In genomic region chr2:236985940-236986339, GRCh38 we compare ENCODE assay signal across 17 cellular contexts.
DNase-seq lines count a peak whose midpoint lies in the region; ATAC-seq and TF ChIP-seq lines count a peak whose summit lies in the region.
"Had no signal": no experiment of that assay in that cellular context is flagged by ENCODE, and none has a peak within 500 bp of the region (broad histone marks: within the 10 kb centered on the region; RNA-seq: fewer than 3 reads in every experiment).

No MANE protein-coding gene starts in this region.

- peaks cover 0 to 14% (median 4%) of the 10 kb centered on the region in 6 donors for H3K4me1 ChIP-seq in spleen

- intact Hi-C loops in activated CD8-positive, alpha-beta T cell treated with anti-CD3 and anti-CD28 coated beads for 36 hours (cut with micrococcal nuclease), result no loop called here
- intact Hi-C loops in spleen (cut with DNase I; ENCODE audit: low total_unique reads), result no loop called here

- POLR2A ChIA-PET in activated CD8-positive, alpha-beta T cell treated with anti-CD3 and anti-CD28 coated beads for 36 hours (lab: Charles Lee), result no interaction called here
- POLR2A ChIA-PET in activated CD8-positive, alpha-beta T cell treated with anti-CD3 and anti-CD28 coated beads, Interleukin-2, amount 10 ng/mL, durations not matched to agents 7 days and 5 days (lab: Charles Lee), result no interaction called here

- WGBS in spleen, 5 donors, result 85 to 94% (median 92%) methylated on average over 3 of the region's 3 CpGs

- no peak for DNase-seq in activated CD8-positive, alpha-beta T cell treated with anti-CD3 and anti-CD28 coated beads for 36 hours
- no peak for DNase-seq in activated CD8-positive, alpha-beta T cell treated with anti-CD3 and anti-CD28 coated beads, Interleukin-2, amount 10 ng/mL, durations not matched to agents 7 days and 5 days
- DNase-seq in DMS79 (lab: John Stamatoyannopoulos, UW) (peak; percentile 69), spleen (no peak), immature natural killer cell (no peak)
- DNase-seq: Caco-2, H7, NCI-H1048, NCI-H2081 treated with DMSO at 0.1 percent for 48 hours, NCI-H524, Right ventricle myocardium superior had no signal

- TF ChIP-seq POLR2A in spleen (IDR thresholded peaks at IDR 0.05), result no peak

- CTCF ChIA-PET in activated CD8-positive, alpha-beta T cell treated with anti-CD3 and anti-CD28 coated beads for 36 hours (lab: Charles Lee), result no interaction called here
- CTCF ChIA-PET in activated CD8-positive, alpha-beta T cell treated with anti-CD3 and anti-CD28 coated beads, Interleukin-2, amount 10 ng/mL, durations not matched to agents 7 days and 5 days (lab: Charles Lee), result no interaction called here

- no peak for TF ChIP-seq CTCF in activated CD8-positive, alpha-beta T cell treated with anti-CD3 and anti-CD28 coated beads for 36 hours (IDR thresholded peaks at IDR 0.05)
- no peak for TF ChIP-seq CTCF in VCaP (conservative IDR thresholded peaks at IDR 0.05)
- no peak for TF ChIP-seq CTCF in nephron (IDR thresholded peaks at IDR 0.05; ENCODE audit: unreplicated experiment in 3 of 3)
- TF ChIP-seq CTCF in spleen (IDR thresholded peaks at IDR 0.05 in 8 of 11, conservative IDR thresholded peaks at IDR 0.05 in 3 of 11), result no peak

- no peak overlapping the region for H3K27ac Mint-ChIP-seq in activated CD8-positive, alpha-beta T cell treated with anti-CD3 and anti-CD28 coated beads for 36 hours
- H3K27ac Mint-ChIP-seq in activated CD8-positive, alpha-beta T cell treated with anti-CD3 and anti-CD28 coated beads, Interleukin-2, amount 10 ng/mL, durations not matched to agents 7 days and 5 days, result no peak overlapping the region
- H3K27ac Mint-ChIP-seq in nephron, result peak overlapping the region in 2 of 3 experiments; percentile 7 to 66
- no peak overlapping the region for H3K27ac Mint-ChIP-seq in immature natural killer cell

- H3K9me3 ChIP-seq in spleen, result peaks cover 0 to 22% (median 13%) of the 10 kb centered on the region in 8 donors
- H3K9me3 ChIP-seq: Caco-2 had no signal

- H3K27ac ChIP-seq in VCaP (peak overlapping the region; percentile 59), spleen (no peak overlapping the region)
- H3K27ac ChIP-seq: KMS-11, SK-N-MC had no signal

- peaks cover 0 to 25% (median 0%) of the 10 kb centered on the region in 7 donors for H3K27me3 ChIP-seq in spleen (replicated peaks in 1 of 7)

- no peaks in the 10 kb centered on the region for H3K36me3 Mint-ChIP-seq in activated CD8-positive, alpha-beta T cell treated with anti-CD3 and anti-CD28 coated beads for 36 hours (ENCODE audit: low read depth)
- no peaks in the 10 kb centered on the region for H3K36me3 Mint-ChIP-seq in activated CD8-positive, alpha-beta T cell treated with anti-CD3 and anti-CD28 coated beads, Interleukin-2, amount 10 ng/mL, durations not matched to agents 7 days and 5 days (ENCODE audit: low read depth)
- H3K36me3 Mint-ChIP-seq in nephron (ENCODE audit: low read depth), result peaks cover 5% of the 10 kb centered on the region
- no peaks in the 10 kb centered on the region for H3K36me3 Mint-ChIP-seq in immature natural killer cell
- H3K36me3 Mint-ChIP-seq: CD14-positive monocyte had no signal

- no peak overlapping the region for H3K4me3 Mint-ChIP-seq in activated CD8-positive, alpha-beta T cell treated with anti-CD3 and anti-CD28 coated beads for 36 hours
- H3K4me3 Mint-ChIP-seq in activated CD8-positive, alpha-beta T cell treated with anti-CD3 and anti-CD28 coated beads, Interleukin-2, amount 10 ng/mL, durations not matched to agents 7 days and 5 days, result no peak overlapping the region
- H3K4me3 Mint-ChIP-seq in nephron (no peak overlapping the region), immature natural killer cell (no peak overlapping the region)
- H3K4me3 Mint-ChIP-seq: CD14-positive monocyte had no signal

- H3K9me3 Mint-ChIP-seq in activated CD8-positive, alpha-beta T cell treated with anti-CD3 and anti-CD28 coated beads for 36 hours, result peaks cover 2% of the 10 kb centered on the region
- no peaks in the 10 kb centered on the region for H3K9me3 Mint-ChIP-seq in activated CD8-positive, alpha-beta T cell treated with anti-CD3 and anti-CD28 coated beads, Interleukin-2, amount 10 ng/mL, durations not matched to agents 7 days and 5 days (ENCODE audit: insufficient read depth)
- H3K9me3 Mint-ChIP-seq in nephron, result peaks cover 25% of the 10 kb centered on the region
- H3K9me3 Mint-ChIP-seq in immature natural killer cell, result no peaks in the 10 kb centered on the region

- no peaks in the 10 kb centered on the region for H3K36me3 ChIP-seq in spleen

- no peak overlapping the region for H3K4me3 ChIP-seq in spleen
- H3K4me3 ChIP-seq: SK-N-MC had no signal

- peak; percentile 13 for ATAC-seq in activated CD8-positive, alpha-beta T cell treated with anti-CD3 and anti-CD28 coated beads for 36 hours
- ATAC-seq in activated CD8-positive, alpha-beta T cell treated with anti-CD3 and anti-CD28 coated beads, Interleukin-2, amount 10 ng/mL, durations not matched to agents 7 days and 5 days, result no peak
- ATAC-seq in GM19452 (IDR thresholded peaks at IDR 0.05; ENCODE audit: unreplicated experiment), result no peak

- H3K27me3 Mint-ChIP-seq in activated CD8-positive, alpha-beta T cell treated with anti-CD3 and anti-CD28 coated beads for 36 hours, result peaks cover 3% of the 10 kb centered on the region
- H3K27me3 Mint-ChIP-seq in activated CD8-positive, alpha-beta T cell treated with anti-CD3 and anti-CD28 coated beads, Interleukin-2, amount 10 ng/mL, durations not matched to agents 7 days and 5 days (ENCODE audit: low read depth), result peaks cover 17% of the 10 kb centered on the region
- H3K27me3 Mint-ChIP-seq in nephron (ENCODE audit: low read depth) (peaks cover 6% of the 10 kb centered on the region), immature natural killer cell (ENCODE audit: low read depth in 3 of 3) (peaks cover 4 to 13% (median 6%) of the 10 kb centered on the region in 3 donors)

- H3K4me1 Mint-ChIP-seq in activated CD8-positive, alpha-beta T cell treated with anti-CD3 and anti-CD28 coated beads for 36 hours (ENCODE audit: low read depth), result peaks cover 3% of the 10 kb centered on the region
- no peaks in the 10 kb centered on the region for H3K4me1 Mint-ChIP-seq in activated CD8-positive, alpha-beta T cell treated with anti-CD3 and anti-CD28 coated beads, Interleukin-2, amount 10 ng/mL, durations not matched to agents 7 days and 5 days (ENCODE audit: low read depth)
- peaks cover 34% of the 10 kb centered on the region for H3K4me1 Mint-ChIP-seq in nephron
- H3K4me1 Mint-ChIP-seq in immature natural killer cell, result no peaks in the 10 kb centered on the region

Comparison
In these comparisons a context has a peak if more than half of its experiments do, and no peak if none do; other contexts are left out.
1. H3K27ac Mint-ChIP-seq: peak in nephron (2 of 3); none in activated CD8-positive, alpha-beta T cell treated with anti-CD3 and anti-CD28 coated beads for 36 hours (single experiment), activated CD8-positive, alpha-beta T cell treated with anti-CD3 and anti-CD28 coated beads, Interleukin-2, amount 10 ng/mL, durations not matched to agents 7 days and 5 days (single experiment) and immature natural killer cell (0 of 6).